5 cellular contexts compared by ENCODE assay signal in genomic region chr4:88348761-88349160, GRCh38. TPM values are rescaled to one million over a fixed set of nuclear protein-coding genes. Genes with fewer than 3 reads are reported as not detected.
DNase-seq lines count a peak whose midpoint lies in the region; TF ChIP-seq lines count a peak whose summit lies in the region.
"Not testable (repeated sequence)": the region's sequence is repeated elsewhere in the genome, so short reads cannot be mapped to it uniquely, and the experiment has no call there.

No MANE protein-coding gene starts in this region.

- WGBS in endodermal cell (ENCODE audit: insufficient coverage in 1 of 2, insufficient read length in 1 of 2), 2 experiments = 86 to 95% methylated on average over 3 to 7 of the region's 7 CpGs
- WGBS in mesendoderm (ENCODE audit: extremely low coverage, insufficient coverage, low lambda C conversion rate) = no CpG with 5 or more reads among the region's 7 CpGs

- not testable (repeated sequence) for H3K27ac Mint-ChIP-seq in endodermal cell; osteocyte (ENCODE audit: unreplicated experiment)

- peaks cover 22% of the 10 kb centered on the region for H3K9me3 Mint-ChIP-seq in endodermal cell
- H3K9me3 Mint-ChIP-seq in osteocyte (ENCODE audit: unreplicated experiment) = not testable (repeated sequence)

- H3K4me3 ChIP-seq in H7 (ENCODE audit: insufficient read depth, low read depth, low read length) (peak overlapping the region; percentile 22; the same call in 1 of the 2 replicates), HUES6 (ENCODE audit: low read depth, low read length) (peak overlapping the region; percentile 21; the same call in 1 of the 2 replicates), endodermal cell (ENCODE audit: low read length) (peak overlapping the region; percentile 78)
- not testable (repeated sequence) for H3K4me3 ChIP-seq in mesendoderm (ENCODE audit: low read length)

- H3K79me1 ChIP-seq in mesendoderm (ENCODE audit: low read length) = not testable (repeated sequence)

- H3K4me1 Mint-ChIP-seq in endodermal cell; osteocyte (ENCODE audit: unreplicated experiment): not testable (repeated sequence)

- not testable (repeated sequence) for H3K36me3 Mint-ChIP-seq in endodermal cell (ENCODE audit: low read depth); osteocyte (ENCODE audit: unreplicated experiment)

- H3K4me2 ChIP-seq in mesendoderm (ENCODE audit: low read length) = not testable (repeated sequence)

- peak overlapping the region; percentile 70 for H3K18ac ChIP-seq in mesendoderm (ENCODE audit: low read length)

- H2BK5ac ChIP-seq in mesendoderm (ENCODE audit: low read length) = not testable (repeated sequence)

- not testable (repeated sequence) for H3K27me3 ChIP-seq in H7 (ENCODE audit: control insufficient read depth, insufficient read depth, low read length); HUES6 (ENCODE audit: control insufficient read depth, insufficient read depth, low read length); endodermal cell (ENCODE audit: control insufficient read depth, insufficient read depth, low read length, poor library complexity, severe bottlenecking); mesendoderm (ENCODE audit: insufficient read depth, low read length, poor library complexity)

- not testable (repeated sequence) for H3K27ac ChIP-seq in HUES6 (ENCODE audit: low read depth, low read length); endodermal cell (ENCODE audit: low read depth, low read length); mesendoderm (ENCODE audit: low read depth, low read length)

- not testable (repeated sequence) for TF ChIP-seq CTCF in endodermal cell (conservative IDR thresholded peaks at IDR 0.05); osteocyte (IDR thresholded peaks at IDR 0.05)

- H3K4ac ChIP-seq in mesendoderm (ENCODE audit: low read depth, low read length) = not testable (repeated sequence)

- H3K23ac ChIP-seq in mesendoderm (ENCODE audit: low read length) = not testable (repeated sequence)

- H3K9me3 ChIP-seq in HUES6 (ENCODE audit: control insufficient read depth, insufficient read depth, low read depth, low read length) (peaks cover 53% of the 10 kb centered on the region), endodermal cell (ENCODE audit: control insufficient read depth, low read length) (peaks cover 75% of the 10 kb centered on the region)

- not testable (repeated sequence) for H3K9ac ChIP-seq in HUES6 (ENCODE audit: low read length); mesendoderm (ENCODE audit: low read length)
- H3K9ac ChIP-seq in endodermal cell (ENCODE audit: extremely low read depth, low read length, poor library complexity, severe bottlenecking) = peak overlapping the region; percentile 23

- not testable (repeated sequence) for H3K36me3 ChIP-seq in H7 (replicated peaks; ENCODE audit: control insufficient read depth, insufficient read depth, low read length); HUES6 (ENCODE audit: control insufficient read depth, insufficient read depth, low read length); endodermal cell (ENCODE audit: control insufficient read depth, insufficient read depth, low read length); mesendoderm (ENCODE audit: control insufficient read depth, insufficient read depth, low read length)

- H3K27me3 Mint-ChIP-seq in endodermal cell (ENCODE audit: insufficient read depth); osteocyte (ENCODE audit: unreplicated experiment): not testable (repeated sequence)

- not testable (repeated sequence) for DNase-seq in H7
- peak; percentile 62 for DNase-seq in endodermal cell
- peak; percentile 72 for DNase-seq in mesendoderm
- DNase-seq in osteocyte (ENCODE audit: extremely low spot score, unreplicated experiment) = peak; percentile 63

- not testable (repeated sequence) for H3K4me3 Mint-ChIP-seq in endodermal cell; osteocyte (ENCODE audit: unreplicated experiment)

- not testable (repeated sequence) for H4K5ac ChIP-seq in mesendoderm (ENCODE audit: low read length)

- not testable (repeated sequence) for H3K4me1 ChIP-seq in HUES6 (ENCODE audit: control insufficient read depth, insufficient read depth, low read length); endodermal cell (ENCODE audit: control insufficient read depth, insufficient read depth, low read length); mesendoderm (ENCODE audit: control insufficient read depth, low read depth, low read length)

- H2BK15ac ChIP-seq in mesendoderm (replicated peaks; ENCODE audit: low read depth) = not testable (repeated sequence)

- peak overlapping the region; percentile 74 for H2BK120ac ChIP-seq in mesendoderm (ENCODE audit: low read depth, low read length)

- not testable (repeated sequence) for H3K56ac ChIP-seq in mesendoderm (ENCODE audit: low read length)

- H3K79me2 ChIP-seq in mesendoderm (ENCODE audit: control insufficient read depth, insufficient read depth, low read length) = not testable (repeated sequence)

- H2AK5ac ChIP-seq in mesendoderm (ENCODE audit: low read length) = not testable (repeated sequence)

- H4K8ac ChIP-seq in mesendoderm (ENCODE audit: low read depth, low read length) = not testable (repeated sequence)

RNA-seq across cellular contexts. Expression of gene HERC6, which starts 29.9 kb away (rescaled TPM):
- total RNA-seq in H7 (2014; rRNA removed; shearing (Covaris generic)) = 1.9 and 2.9 TPM in 2 replicates
- 10 to 100 TPM in 1 of 2 donors, 1 to 10 TPM in 1; 9.9 to 12.7 TPM for total RNA-seq in endodermal cell
- polyA plus RNA-seq in endodermal cell (2013, experiment 1 of 2) = 0.71 TPM
- polyA plus RNA-seq in endodermal cell (2013, experiment 2 of 2) = 0.54 TPM
- polyA plus RNA-seq in mesendoderm (2013, experiment 1 of 2) = 4.8 TPM
- polyA plus RNA-seq in mesendoderm (2013, experiment 2 of 2) = 4.3 TPM
- total RNA-seq in osteocyte = 2.3 and 2.8 TPM in 2 replicates
